In genomic region chr18:76519156-76519549, GRCh38 we compare ENCODE assay signal across 9 cellular contexts. TPM values are rescaled to one million over a fixed set of nuclear protein-coding genes. Genes with fewer than 3 reads are reported as not detected.
DNase-seq lines count a peak whose midpoint lies in the region; ATAC-seq and TF ChIP-seq lines count a peak whose summit lies in the region.
"Had no signal": no experiment of that assay in that cellular context is flagged by ENCODE, and none has a peak within 500 bp of the region (broad histone marks: within the 10 kb centered on the region; RNA-seq: fewer than 3 reads in every experiment).

No MANE protein-coding gene starts in this region.

- TF ChIP-seq CTCF in neural progenitor cell (IDR thresholded peaks at IDR 0.05) = no peak
- TF ChIP-seq CTCF in Calu3 (IDR thresholded peaks at IDR 0.05; ENCODE audit: unreplicated experiment) = no peak

- peak overlapping the region; percentile 65 for H3K27ac ChIP-seq in neural progenitor cell

- no peak overlapping the region for H3K9ac ChIP-seq in neural progenitor cell

- BruUV-seq in Calu3 (replicated peaks; lab: Mats Ljungman, UMichigan) = no TSS peak

- H3K4me1 Mint-ChIP-seq in neural progenitor cell (peaks cover 57% of the 10 kb centered on the region), Calu3 (ENCODE audit: low read depth, unreplicated experiment) (no peaks in the 10 kb centered on the region)

- H3K27me3 Mint-ChIP-seq in neural progenitor cell (ENCODE audit: insufficient read depth, low read depth) = peaks cover 3% of the 10 kb centered on the region
- H3K27me3 Mint-ChIP-seq in Calu3 (ENCODE audit: unreplicated experiment) = no peaks in the 10 kb centered on the region

- intact Hi-C loops in Calu3 (cut with micrococcal nuclease; ENCODE audit: unreplicated experiment) = no loop called here

- peak overlapping the region; percentile 39 for H3K4me3 ChIP-seq in neural progenitor cell

- no peaks in the 10 kb centered on the region for H3K36me3 ChIP-seq in neural progenitor cell

- H3K4me1 ChIP-seq in neural progenitor cell = peaks cover 47% of the 10 kb centered on the region

- H3F3A ChIP-seq in neural progenitor cell (ENCODE audit: low read depth) = peaks cover 24% of the 10 kb centered on the region

- no peaks in the 10 kb centered on the region for H4K20me1 ChIP-seq in neural progenitor cell (ENCODE audit: low read depth)

- no peaks in the 10 kb centered on the region for H3K9me3 ChIP-seq in neural progenitor cell (ENCODE audit: low read depth)

- ATAC-seq in HG03571 (IDR thresholded peaks at IDR 0.05; ENCODE audit: unreplicated experiment) = no peak

- H3K27me3 ChIP-seq in neural progenitor cell = no peaks in the 10 kb centered on the region

- no peaks in the 10 kb centered on the region for H3K9me3 Mint-ChIP-seq in neural progenitor cell
- H3K9me3 Mint-ChIP-seq in Calu3 (ENCODE audit: low read depth, unreplicated experiment) = no peaks in the 10 kb centered on the region
- H3K9me3 Mint-ChIP-seq: CD4-positive, alpha-beta memory T cell had no signal

- H3K79me2 ChIP-seq in neural progenitor cell (ENCODE audit: low read depth) = no peaks in the 10 kb centered on the region

- H3K36me3 Mint-ChIP-seq in neural progenitor cell (no peaks in the 10 kb centered on the region), Calu3 (ENCODE audit: insufficient read depth, unreplicated experiment) (no peaks in the 10 kb centered on the region)
- H3K36me3 Mint-ChIP-seq: CD4-positive, alpha-beta memory T cell had no signal

- CTCF ChIA-PET in Calu3 (lab: Charles Lee) = no interaction called here

- peak overlapping the region; percentile 99 for H3K27ac Mint-ChIP-seq in neural progenitor cell
- no peak overlapping the region for H3K27ac Mint-ChIP-seq in Calu3 (ENCODE audit: unreplicated experiment)

- H3K4me2 ChIP-seq in neural progenitor cell = peak overlapping the region; percentile 81

- DNase-seq in DMS153 treated with DMSO at 0.1 percent for 48 hours (lab: John Stamatoyannopoulos, UW; ENCODE audit: unreplicated experiment) = peak; percentile 61
- peak; percentile 68 for DNase-seq in NCI-H69 (lab: John Stamatoyannopoulos, UW)
- peak; percentile 21 for DNase-seq in fibroblast of gingiva (ENCODE audit: low read depth)
- peak; percentile 65 for DNase-seq in neural progenitor cell (ENCODE audit: low spot score)
- no peak for DNase-seq in Calu3
- no peak for DNase-seq in HT-29 (ENCODE audit: low spot score)
- DNase-seq in NCI-H1417 treated with DMSO at 0.1 percent for 48 hours (lab: John Stamatoyannopoulos, UW) = no peak
- DNase-seq: CD4-positive, alpha-beta memory T cell had no signal

- H3K4me3 Mint-ChIP-seq in neural progenitor cell = peak overlapping the region; percentile 84
- no peak overlapping the region for H3K4me3 Mint-ChIP-seq in Calu3 (ENCODE audit: low read depth, unreplicated experiment)

- H2AFZ ChIP-seq in neural progenitor cell (replicated peaks) = peak overlapping the region; percentile 89

RNA-seq across cellular contexts. Expression of gene ZNF516, which starts 24.1 kb away (rescaled TPM):
- 45.5 and 83.3 TPM in 2 replicates for total RNA-seq in neural progenitor cell (ENCODE audit: low replicate concordance)
- 41.6 and 44.2 TPM in 2 replicates for total RNA-seq in Calu3 (2022)
- 8.1 and 10.4 TPM in 2 replicates for total RNA-seq in HT-29 (2014; rRNA removed; shearing (Covaris generic))

Comparison
In these comparisons a context has a peak if more than half of its experiments do, and no peak if none do; other contexts are left out.
1. DNase-seq: peak in DMS153 treated with DMSO at 0.1 percent for 48 hours (single experiment), NCI-H69 (single experiment), fibroblast of gingiva (single experiment) and neural progenitor cell (single experiment); none in Calu3 (single experiment), HT-29 (single experiment) and NCI-H1417 treated with DMSO at 0.1 percent for 48 hours (single experiment).